30 cellular contexts compared by ENCODE assay signal in the genomic region with DNA sequence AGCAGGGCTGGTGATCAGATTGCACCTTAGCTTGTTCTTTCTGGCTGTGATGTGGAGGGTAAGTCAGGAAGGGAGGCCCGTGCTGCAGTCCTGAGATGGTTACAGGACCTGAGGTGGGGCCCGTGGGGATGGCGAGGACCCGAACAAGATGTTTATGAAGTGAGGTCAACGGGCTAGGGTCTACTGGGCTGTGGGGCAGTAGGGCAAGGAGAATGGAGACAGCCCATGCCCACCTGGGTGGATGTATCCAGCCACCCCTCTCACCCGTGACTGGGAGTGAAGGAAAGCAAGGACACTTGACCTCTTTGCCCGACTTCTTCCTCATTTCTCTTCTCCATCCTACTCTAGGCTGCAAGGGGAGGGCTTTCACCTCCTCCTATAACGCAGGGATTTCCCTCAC.
"Had no signal": no experiment of that assay in that cellular context is flagged by ENCODE, and none has a peak within 500 bp of the region (broad histone marks: within the 10 kb centered on the region; RNA-seq: fewer than 3 reads in every experiment).

No MANE protein-coding gene starts in this region.

- DNase-seq: activated CD4-positive, alpha-beta memory T cell treated with anti-CD3 and anti-CD28 coated beads, Interleukin-2, amount 10 ng/mL, durations not matched to agents 7 days and 5 days; activated CD4-positive, alpha-beta T cell treated with anti-CD3 and anti-CD28 coated beads for 1 hour; activated CD4-positive, alpha-beta T cell treated with anti-CD3 and anti-CD28 coated beads for 4 hours; activated CD4-positive, alpha-beta T cell treated with anti-CD3 and anti-CD28 coated beads, Interleukin-2, amount 10 ng/mL, durations not matched to agents 7 days and 5 days; activated CD4-positive, alpha-beta T cell treated with anti-CD3 and anti-CD28 coated beads, Interleukin-2, amount 50 U/mL, for 4 hours; activated CD8-positive, alpha-beta memory T cell treated with anti-CD3 and anti-CD28 coated beads, Interleukin-2, amount 50 U/mL, for 48 hours; activated effector memory CD4-positive, alpha-beta T cell treated with Interleukin-2 at 50 U/mL for 16 hours; activated gamma-delta T cell treated with Interleukin-2 at 50 U/mL for 16 hours; activated naive CD4-positive, alpha-beta T cell treated with anti-CD3 and anti-CD28 coated beads, Interleukin-2, amount 50 U/mL, for 16 hours; activated naive CD4-positive, alpha-beta T cell treated with Interleukin-2 at 50 U/mL for 16 hours; activated T-cell treated with anti-CD3 and anti-CD28 coated beads for 4 hours; activated T-cell treated with anti-CD3 and anti-CD28 coated beads, Interleukin-2, amount 50 U/mL, for 24 hours; activated T-cell treated with anti-CD3 and anti-CD28 coated beads, Interleukin-2, amount 50 U/mL, for 72 hours; amniotic stem cell; anterior cingulate cortex; brain microvascular endothelial cell; caudate nucleus; cortex of kidney; dermis blood vessel endothelial cell; effector CD4-positive, alpha-beta T cell; effector memory CD8-positive, alpha-beta T cell; erythroblast; foreskin keratinocyte; gastrocnemius medialis; glutamatergic neuron; T-helper 1 cell; T-helper 2 cell had no signal

- H3K9me3 ChIP-seq: esophagus muscularis mucosa, gastrocnemius medialis had no signal

- H3K4me3 ChIP-seq: esophagus muscularis mucosa, gastrocnemius medialis had no signal

- ATAC-seq: activated T-cell treated with anti-CD3 and anti-CD28 coated beads, Interleukin-2, amount 50 U/mL, for 72 hours; effector memory CD8-positive, alpha-beta T cell; foreskin keratinocyte; gastrocnemius medialis; WTC11 had no signal

- H3K4me1 ChIP-seq: foreskin keratinocyte, gastrocnemius medialis had no signal

- H3K36me3 ChIP-seq: brain microvascular endothelial cell, gastrocnemius medialis had no signal

- H3K27ac ChIP-seq: brain microvascular endothelial cell, esophagus muscularis mucosa, foreskin keratinocyte, gastrocnemius medialis, VCaP had no signal

- H3K27me3 ChIP-seq: brain microvascular endothelial cell, esophagus muscularis mucosa, foreskin keratinocyte, gastrocnemius medialis had no signal
